In the genomic region with DNA sequence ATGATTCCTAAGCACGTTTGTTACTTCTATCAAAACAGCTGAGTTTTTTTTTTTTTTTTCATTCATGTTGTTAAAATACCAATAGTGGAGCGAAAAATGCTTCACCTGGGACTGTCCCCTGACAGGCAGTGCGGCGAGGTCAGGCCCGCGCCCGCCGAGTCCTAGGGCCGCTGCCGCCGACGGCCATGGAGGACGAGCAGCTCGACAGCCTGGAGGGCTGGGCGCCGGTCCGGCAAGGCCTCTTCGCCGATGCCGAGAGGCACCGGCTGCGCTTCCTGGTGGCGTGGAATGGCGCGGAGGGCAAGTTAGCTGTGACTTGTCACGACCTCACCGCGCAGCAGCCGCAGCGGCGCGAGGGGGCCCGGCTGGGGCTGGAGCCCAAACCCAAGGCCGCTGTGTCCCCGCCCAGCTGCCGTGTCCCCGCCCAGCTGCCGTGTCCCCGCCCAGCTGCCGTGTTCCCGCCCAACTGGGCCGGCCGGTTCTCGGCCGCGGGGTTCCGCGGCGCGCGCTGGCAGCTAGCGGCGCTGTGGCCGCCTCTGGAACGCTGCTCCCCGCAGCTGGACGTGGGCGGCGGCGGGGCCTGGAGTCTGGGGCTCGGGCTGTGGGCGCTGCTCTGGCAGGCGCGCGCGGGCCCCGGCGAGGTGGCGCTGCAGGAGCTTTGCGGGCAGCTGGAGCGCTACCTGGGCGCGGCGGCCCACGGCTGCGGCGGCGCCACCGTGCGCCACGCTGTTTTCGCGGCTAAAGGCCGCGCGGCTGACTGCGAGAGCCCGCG, we compare ENCODE assay signal across 8 cellular contexts. TPM values are rescaled to one million over a fixed set of nuclear protein-coding genes. Genes with fewer than 3 reads are reported as not detected.
DNase-seq lines count a peak whose midpoint lies in the region; ATAC-seq, FAIRE-seq and TF ChIP-seq lines count a peak whose summit lies in the region.
"Not testable (repeated sequence)": the region's sequence is repeated elsewhere in the genome, so short reads cannot be mapped to it uniquely, and the experiment has no call there.

No MANE protein-coding gene starts in this region.

- not testable (repeated sequence) for H3K36me3 Mint-ChIP-seq in activated B cell treated with CpG ODN at 0.5 μM for 24 hours (ENCODE audit: low read depth)

- H3K27ac ChIP-seq in sigmoid colon: peak overlapping the region; percentile 76 to 77 (median 76)

- not testable (repeated sequence) for H3K4me3 Mint-ChIP-seq in activated B cell treated with CpG ODN at 0.5 μM for 24 hours; stimulated activated naive CD8-positive, alpha-beta T cell treated with anti-CD3 and anti-CD28 coated beads, Interleukin-15, amount 100 ng/mL, for 72 hours

- H3K27ac Mint-ChIP-seq in activated B cell treated with CpG ODN at 0.5 μM for 24 hours; stimulated activated naive CD8-positive, alpha-beta T cell treated with anti-CD3 and anti-CD28 coated beads, Interleukin-15, amount 100 ng/mL, for 72 hours: not testable (repeated sequence)

- not testable (repeated sequence) for TF ChIP-seq POLR2A in GM12891 (IDR thresholded peaks at IDR 0.05; ENCODE audit: low read depth, low read length); sigmoid colon (IDR thresholded peaks at IDR 0.05)

- not testable (repeated sequence) for H3K9me3 Mint-ChIP-seq in activated B cell treated with CpG ODN at 0.5 μM for 24 hours; stimulated activated naive CD8-positive, alpha-beta T cell treated with anti-CD3 and anti-CD28 coated beads, Interleukin-15, amount 100 ng/mL, for 72 hours

- not testable (repeated sequence) for TF ChIP-seq EP300 in sigmoid colon (IDR thresholded peaks at IDR 0.05)

- intact Hi-C loops in activated B cell treated with CpG ODN at 0.5 μM for 24 hours (cut with micrococcal nuclease); left ventricle myocardium superior (cut with micrococcal nuclease); sigmoid colon (cut with DNase I): not testable (repeated sequence)

- FAIRE-seq in GM12891 (lab: Jason Lieb, UNC): peak; percentile 77

- 0% methylated on average over 42 to 59 of the region's 89 CpGs for WGBS in sigmoid colon, 2 donors

- not testable (repeated sequence) for DNase-seq in GM12891 (ENCODE audit: insufficient read length, low spot score)
- DNase-seq in activated B cell treated with CpG ODN at 0.5 μM for 24 hours (peak; percentile 74), left ventricle myocardium superior (peak; percentile 78), sigmoid colon (peak; percentile 60)
- DNase-seq in activated naive CD4-positive, alpha-beta T cell treated with anti-CD3 and anti-CD28 coated beads, Interleukin-2, amount 50 U/mL, for 16 hours: peak; percentile 50
- DNase-seq in stimulated activated naive CD8-positive, alpha-beta T cell treated with anti-CD3 and anti-CD28 coated beads, Interleukin-15, amount 100 ng/mL, for 72 hours: peak; percentile 62 to 77

- H3K4me3 ChIP-seq in sigmoid colon: peak overlapping the region; percentile 21 to 51 (median 48)

- H3K9me3 ChIP-seq in sigmoid colon: not testable (repeated sequence)

- H3K4me1 ChIP-seq in sigmoid colon: not testable (repeated sequence)

- POLR2A ChIA-PET in activated B cell treated with CpG ODN at 0.5 μM for 24 hours (lab: Charles Lee): not testable (repeated sequence)

- H3K27me3 Mint-ChIP-seq in activated B cell treated with CpG ODN at 0.5 μM for 24 hours; stimulated activated naive CD8-positive, alpha-beta T cell treated with anti-CD3 and anti-CD28 coated beads, Interleukin-15, amount 100 ng/mL, for 72 hours: not testable (repeated sequence)

- H3K36me3 ChIP-seq in sigmoid colon: not testable (repeated sequence)

- CTCF ChIA-PET in activated B cell treated with CpG ODN at 0.5 μM for 24 hours (lab: Charles Lee): not testable (repeated sequence)

- ATAC-seq in GM21619 (IDR thresholded peaks at IDR 0.05; ENCODE audit: unreplicated experiment) (peak; percentile 65), HG03175 (IDR thresholded peaks at IDR 0.05; ENCODE audit: unreplicated experiment) (peak; percentile 93), activated B cell treated with CpG ODN at 0.5 μM for 24 hours (ENCODE audit: low read depth) (peak; percentile 90), left ventricle myocardium superior (peak; percentile 99)
- ATAC-seq in stimulated activated naive CD8-positive, alpha-beta T cell treated with anti-CD3 and anti-CD28 coated beads, Interleukin-15, amount 100 ng/mL, for 72 hours: peak; percentile 85

- not testable (repeated sequence) for TF ChIP-seq CTCF in activated B cell treated with CpG ODN at 0.5 μM for 24 hours (IDR thresholded peaks at IDR 0.05); sigmoid colon (IDR thresholded peaks at IDR 0.05)

- H3K4me1 Mint-ChIP-seq in activated B cell treated with CpG ODN at 0.5 μM for 24 hours; stimulated activated naive CD8-positive, alpha-beta T cell treated with anti-CD3 and anti-CD28 coated beads, Interleukin-15, amount 100 ng/mL, for 72 hours: not testable (repeated sequence)

- not testable (repeated sequence) for H3K27me3 ChIP-seq in sigmoid colon

RNA-seq across cellular contexts. Expression of a gene that starts 56.7 kb away (rescaled TPM):
- polyA plus RNA-seq in GM12891 (2012; ENCODE audit: low read depth, missing spikeins): 0.21 TPM
- total RNA-seq in activated B cell treated with CpG ODN at 0.5 μM for 24 hours (1.3 and 2.3 TPM in 2 replicates), left ventricle myocardium superior (5.2 TPM), sigmoid colon (1 to 10 TPM; 1.8 to 6.9 (median 4.6) TPM)
- under 1 TPM in 1 of 3 donors, not detected in 2; 0.77 TPM for polyA plus RNA-seq in sigmoid colon
